Comparison of ENCODE assay signal across 1 cellular context in the genomic region with DNA sequence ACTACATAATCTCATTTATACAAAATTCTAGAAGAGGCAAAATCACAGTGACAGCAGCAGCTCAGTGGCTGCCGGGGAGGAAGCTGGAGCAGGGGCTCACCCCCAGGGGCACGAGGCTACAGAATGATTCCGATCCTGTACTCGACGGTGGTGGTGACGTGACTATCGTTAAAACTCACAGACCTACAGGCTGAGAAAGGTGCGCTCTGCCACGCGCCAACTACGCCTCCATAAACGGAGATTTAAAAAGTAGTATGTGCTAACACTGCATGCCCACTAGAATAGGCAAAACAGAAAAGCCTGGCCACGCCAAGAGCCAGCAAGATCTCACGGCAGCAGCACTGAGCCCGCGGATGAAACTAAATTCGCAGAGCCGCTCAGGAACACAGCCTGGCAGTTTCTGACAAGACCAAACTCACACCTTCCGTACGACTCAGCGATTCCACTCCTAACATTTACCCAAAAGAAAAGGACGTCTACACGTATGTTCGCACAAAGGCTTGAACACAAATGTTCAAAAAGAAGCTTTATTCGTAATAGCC.
TF ChIP-seq lines count a peak whose summit lies in the region.

No MANE protein-coding gene starts in this region.

TF ChIP-seq in WTC11, 78 proteins besides CTCF, POLR2A, EP300 and RAD21 (continued from another document):
- TF ChIP-seq, protein P1, sequence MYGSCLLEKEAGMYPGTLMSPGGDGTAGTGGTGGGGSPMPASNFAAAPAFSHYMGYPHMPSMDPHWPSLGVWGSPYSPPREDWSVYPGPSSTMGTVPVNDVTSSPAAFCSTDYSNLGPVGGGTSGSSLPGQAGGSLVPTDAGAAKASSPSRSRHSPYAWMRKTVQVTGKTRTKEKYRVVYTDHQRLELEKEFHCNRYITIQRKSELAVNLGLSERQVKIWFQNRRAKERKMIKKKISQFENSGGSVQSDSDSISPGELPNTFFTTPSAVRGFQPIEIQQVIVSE (CRISPR knock-in tag; IDR thresholded peaks at IDR 0.05; ENCODE audit: borderline replicate concordance), result no peak
- no peak for TF ChIP-seq MYBL2 (CRISPR knock-in tag; IDR thresholded peaks at IDR 0.05)
- no peak for TF ChIP-seq ZNF396 (CRISPR knock-in tag; IDR thresholded peaks at IDR 0.05; ENCODE audit: borderline replicate concordance)
- no peak for TF ChIP-seq OVOL2 (CRISPR knock-in tag; IDR thresholded peaks at IDR 0.05; ENCODE audit: borderline replicate concordance)
- TF ChIP-seq, protein P2, sequence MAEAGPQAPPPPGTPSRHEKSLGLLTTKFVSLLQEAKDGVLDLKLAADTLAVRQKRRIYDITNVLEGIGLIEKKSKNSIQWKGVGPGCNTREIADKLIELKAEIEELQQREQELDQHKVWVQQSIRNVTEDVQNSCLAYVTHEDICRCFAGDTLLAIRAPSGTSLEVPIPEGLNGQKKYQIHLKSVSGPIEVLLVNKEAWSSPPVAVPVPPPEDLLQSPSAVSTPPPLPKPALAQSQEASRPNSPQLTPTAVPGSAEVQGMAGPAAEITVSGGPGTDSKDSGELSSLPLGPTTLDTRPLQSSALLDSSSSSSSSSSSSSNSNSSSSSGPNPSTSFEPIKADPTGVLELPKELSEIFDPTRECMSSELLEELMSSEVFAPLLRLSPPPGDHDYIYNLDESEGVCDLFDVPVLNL (CRISPR knock-in tag; IDR thresholded peaks at IDR 0.05; ENCODE audit: borderline replicate concordance, low read depth), result no peak
- TF ChIP-seq FOXJ3 (CRISPR knock-in tag; IDR thresholded peaks at IDR 0.05; ENCODE audit: borderline replicate concordance), result no peak
TF ChIP-seq in WTC11: peak in this region for 0.
